In genomic region chr1:16716691-16717173, GRCh38 we compare ENCODE assay signal across 14 cellular contexts. TPM values are rescaled to one million over a fixed set of nuclear protein-coding genes. Genes with fewer than 3 reads are reported as not detected.
A peak's percentile ranks its signal among the peaks of the same experiment; 100 is the strongest.
DNase-seq lines count a peak whose midpoint lies in the region; ATAC-seq and TF ChIP-seq lines count a peak whose summit lies in the region.
"Had no signal": no experiment of that assay in that cellular context is flagged by ENCODE, and none has a peak within 500 bp of the region (broad histone marks: within the 10 kb centered on the region; RNA-seq: fewer than 3 reads in every experiment).

No MANE protein-coding gene starts in this region.

- no peak overlapping the region for H3K27ac ChIP-seq in sigmoid colon

- no peak for TF ChIP-seq CTCF in epithelial cell of esophagus (IDR thresholded peaks at IDR 0.05; ENCODE audit: insufficient read depth, low read depth, low read length, missing control alignments)
- TF ChIP-seq CTCF in sigmoid colon (IDR thresholded peaks at IDR 0.05) = no peak

- no peaks in the 10 kb centered on the region for H3K4me1 ChIP-seq in sigmoid colon

- H3K27me3 ChIP-seq in sigmoid colon = peaks cover 0 to 15% (median 13%) of the 10 kb centered on the region in 3 donors

- WGBS in sigmoid colon, 2 donors = 65 to 66% methylated on average over 3 of the region's 3 CpGs

- H3K4me3 ChIP-seq in epithelial cell of esophagus (ENCODE audit: low read length) (no peak overlapping the region), sigmoid colon (no peak overlapping the region)

- H3K36me3 ChIP-seq in sigmoid colon = no peaks in the 10 kb centered on the region

- intact Hi-C loops in sigmoid colon (cut with DNase I) = no loop called here

- TF ChIP-seq EP300 in sigmoid colon (IDR thresholded peaks at IDR 0.05) = no peak

- TF ChIP-seq POLR2A in sigmoid colon (IDR thresholded peaks at IDR 0.05) = no peak

- ATAC-seq in HG02938 (IDR thresholded peaks at IDR 0.05; ENCODE audit: unreplicated experiment) = no peak

- no peaks in the 10 kb centered on the region for H3K9me3 ChIP-seq in sigmoid colon

- DNase-seq in NCI-H748 (lab: John Stamatoyannopoulos, UW; ENCODE audit: unreplicated experiment) (peak; percentile 13), NCI-H748 treated with DMSO at 0.1 percent for 48 hours (lab: John Stamatoyannopoulos, UW) (no peak), NCI-H526 (lab: John Stamatoyannopoulos, UW) (peak; percentile 54 to 66), epithelial cell of esophagus (ENCODE audit: low read depth) (peak; percentile 20), sigmoid colon (peak; percentile 65), DMS114 treated with DMSO at 0.1 percent for 48 hours (lab: John Stamatoyannopoulos, UW; ENCODE audit: unreplicated experiment) (no peak), GDM1 (lab: John Stamatoyannopoulos, UW) (no peak)
- DNase-seq: 8988T; activated CD4-positive, alpha-beta T cell treated with anti-CD3 and anti-CD28 coated beads, Interleukin-2, amount 50 U/mL, for 4 hours; activated naive CD4-positive, alpha-beta T cell treated with Interleukin-2 at 50 U/mL for 16 hours; foreskin fibroblast; naive B cell; NK-92 treated with Interleukin-12 subunit alpha and Interleukin-12 subunit beta, amount 100 ng/mL, for 24 hours had no signal

RNA-seq across cellular contexts. Expression of gene RNU1-4, which starts 23.6 kb away (rescaled TPM):
- under 1 TPM; under 0.01 TPM for total RNA-seq in sigmoid colon
- not detected for polyA plus RNA-seq in sigmoid colon

RNA-seq across cellular contexts. Expression of gene RNU1-3, which starts 50.0 kb away (rescaled TPM):
- total RNA-seq in sigmoid colon = under 1 TPM; under 0.01 TPM
- polyA plus RNA-seq in sigmoid colon = not detected

Comparison
In these comparisons a context has a peak if more than half of its experiments do, and no peak if none do; other contexts are left out.
1. DNase-seq: peak in NCI-H748 (single experiment), NCI-H526 (2 of 2), epithelial cell of esophagus (single experiment) and sigmoid colon (single experiment); none in NCI-H748 treated with DMSO at 0.1 percent for 48 hours (single experiment), DMS114 treated with DMSO at 0.1 percent for 48 hours (single experiment) and GDM1 (single experiment).